23 cellular contexts compared by ENCODE assay signal in the genomic region with DNA sequence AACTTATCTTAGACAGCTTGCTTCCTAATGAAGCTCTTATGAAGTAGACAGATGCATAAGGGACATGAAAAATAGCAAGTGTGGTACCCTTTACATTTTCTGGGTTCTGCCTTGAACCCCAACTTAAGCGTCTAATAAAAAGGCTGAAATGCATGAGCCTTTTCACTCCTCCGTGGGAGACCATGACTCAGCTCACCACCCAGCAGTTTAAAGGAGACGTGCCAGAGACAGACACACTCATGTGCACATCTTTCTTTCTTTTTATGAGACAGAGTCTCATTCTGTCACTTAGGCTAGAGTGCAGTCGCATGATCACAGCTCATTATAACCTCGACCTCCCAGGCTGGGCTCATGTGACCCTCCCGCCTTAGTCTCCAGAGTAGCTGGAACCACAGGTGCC. TPM values are rescaled to one million over a fixed set of nuclear protein-coding genes. Genes with fewer than 3 reads are reported as not detected.
"Had no signal": no experiment of that assay in that cellular context is flagged by ENCODE, and none has a peak within 500 bp of the region (broad histone marks: within the 10 kb centered on the region; RNA-seq: fewer than 3 reads in every experiment).

No MANE protein-coding gene starts in this region.

- H3K27ac Mint-ChIP-seq: activated naive CD4-positive, alpha-beta T cell treated with anti-CD3 and anti-CD28 coated beads, Interleukin-2, amount 50 U/mL, for 24 hours; endodermal cell; natural killer cell treated with Interleukin-12 subunit alpha and Interleukin-12 subunit beta and Interleukin-15 and Interleukin-18, amount 100 ng/mL, for 72 hours; progenitor cell of endocrine pancreas; type B pancreatic cell; WTC11 had no signal

- DNase-seq: activated gamma-delta T cell treated with Interleukin-2 at 50 U/mL for 16 hours; activated T-cell treated with anti-CD3 and anti-CD28 coated beads, Interleukin-2, amount 50 U/mL, for 1 hour; cortex of kidney; endodermal cell; foreskin keratinocyte; glutamatergic neuron; hippocampal formation; left ventricle myocardium inferior; stimulated activated CD4-positive, alpha-beta T cell treated with anti-CD3 and anti-CD28 coated beads, Interleukin-4, amount 100 ng/mL, for 1 hour; stimulated activated naive CD4-positive, alpha-beta T cell treated with Interleukin-2 at 50 U/mL for 16 hours; T-helper 9 cell had no signal

- H3K4me1 Mint-ChIP-seq: activated naive CD4-positive, alpha-beta T cell treated with anti-CD3 and anti-CD28 coated beads, Interleukin-2, amount 50 U/mL, for 24 hours; endodermal cell; WTC11 had no signal

- H3K9me3 Mint-ChIP-seq: activated naive CD4-positive, alpha-beta T cell treated with anti-CD3 and anti-CD28 coated beads, Interleukin-2, amount 50 U/mL, for 24 hours; endodermal cell had no signal

- H3K36me3 Mint-ChIP-seq: activated naive CD4-positive, alpha-beta T cell treated with anti-CD3 and anti-CD28 coated beads, Interleukin-2, amount 50 U/mL, for 24 hours; natural killer cell treated with Interleukin-12 subunit alpha and Interleukin-12 subunit beta and Interleukin-15 and Interleukin-18, amount 100 ng/mL, for 72 hours; type B pancreatic cell; WTC11 had no signal

- H3K27ac ChIP-seq: ascending aorta, epithelial cell of prostate, foreskin keratinocyte, left ventricle myocardium inferior, thoracic aorta, vagina had no signal

- ATAC-seq: foreskin keratinocyte; natural killer cell treated with Interleukin-12 subunit alpha and Interleukin-12 subunit beta and Interleukin-15 and Interleukin-18, amount 100 ng/mL, for 72 hours; WTC11 had no signal

- H3K27me3 Mint-ChIP-seq: activated naive CD4-positive, alpha-beta T cell treated with anti-CD3 and anti-CD28 coated beads, Interleukin-2, amount 50 U/mL, for 24 hours; progenitor cell of endocrine pancreas; type B pancreatic cell had no signal

- H3K4me3 ChIP-seq: ascending aorta, left ventricle myocardium inferior, thoracic aorta, vagina had no signal

- H3K36me3 ChIP-seq: ascending aorta, left ventricle myocardium inferior, thoracic aorta, vagina had no signal

- H3K4me3 Mint-ChIP-seq: activated naive CD4-positive, alpha-beta T cell treated with anti-CD3 and anti-CD28 coated beads, Interleukin-2, amount 50 U/mL, for 24 hours; endodermal cell; natural killer cell treated with Interleukin-12 subunit alpha and Interleukin-12 subunit beta and Interleukin-15 and Interleukin-18, amount 100 ng/mL, for 72 hours; type B pancreatic cell; WTC11 had no signal

- H3K27me3 ChIP-seq: ascending aorta, foreskin keratinocyte, vagina had no signal

RNA-seq across cellular contexts. Expression of a gene that starts 22.3 kb away (rescaled TPM):
- total RNA-seq: ascending aorta; bronchial epithelial cell; endodermal cell; foreskin keratinocyte; left ventricle myocardium inferior; lung microvascular endothelial cell; natural killer cell treated with Interleukin-12 subunit alpha and Interleukin-12 subunit beta and Interleukin-15 and Interleukin-18, amount 100 ng/mL, for 72 hours; osteocyte; progenitor cell of endocrine pancreas; thoracic aorta; vagina; WTC11 had no signal

RNA-seq across cellular contexts. Expression of a gene that starts 32.0 kb away (rescaled TPM):
- total RNA-seq: ascending aorta; bronchial epithelial cell; foreskin keratinocyte; left ventricle myocardium inferior; lung microvascular endothelial cell; natural killer cell treated with Interleukin-12 subunit alpha and Interleukin-12 subunit beta and Interleukin-15 and Interleukin-18, amount 100 ng/mL, for 72 hours; osteocyte; progenitor cell of endocrine pancreas; thoracic aorta; vagina had no signal
